Comparison of ENCODE assay signal across 8 cellular contexts in genomic region chr11:33329705-33330329, GRCh38. TPM values are rescaled to one million over a fixed set of nuclear protein-coding genes. Genes with fewer than 3 reads are reported as not detected.
A peak's percentile ranks its signal among the peaks of the same experiment; 100 is the strongest.
DNase-seq lines count a peak whose midpoint lies in the region; ATAC-seq and TF ChIP-seq lines count a peak whose summit lies in the region.

No MANE protein-coding gene starts in this region.

- H3K27me3 Mint-ChIP-seq in progenitor cell of endocrine pancreas = no peaks in the 10 kb centered on the region

- no peak overlapping the region for H3K27ac ChIP-seq in 22Rv1

- no peak overlapping the region for H3K27ac Mint-ChIP-seq in progenitor cell of endocrine pancreas

- TF ChIP-seq CTCF in 22Rv1 (IDR thresholded peaks at IDR 0.05) (peak; percentile 87), GM12864 (IDR thresholded peaks at IDR 0.05; ENCODE audit: low read depth, low read length, missing control alignments) (peak; percentile 65), progenitor cell of endocrine pancreas (IDR thresholded peaks at IDR 0.05; ENCODE audit: unreplicated experiment) (peak; percentile 76)

- H3K4me3 Mint-ChIP-seq in progenitor cell of endocrine pancreas (ENCODE audit: low read depth) = no peak overlapping the region

- ATAC-seq in HG03432 (IDR thresholded peaks at IDR 0.05; ENCODE audit: unreplicated experiment) = peak; percentile 73
- ATAC-seq in HG03378 (IDR thresholded peaks at IDR 0.05; ENCODE audit: unreplicated experiment) = no peak

- peak; percentile 38 for DNase-seq in GM12864 (ENCODE audit: low read depth)
- DNase-seq in NOMO-1 (lab: John Stamatoyannopoulos, UW; ENCODE audit: unreplicated experiment in 2 of 2) = peak; percentile 57 to 61
- peak; percentile 74 for DNase-seq in activated effector memory CD4-positive, alpha-beta T cell treated with anti-CD3 and anti-CD28 coated beads, Interleukin-2, amount 50 U/mL, for 16 hours
- peak; percentile 75 for DNase-seq in globus pallidus (ENCODE audit: low spot score)
- no peak for DNase-seq in progenitor cell of endocrine pancreas (ENCODE audit: low spot score, unreplicated experiment)

- no peak overlapping the region for H3K4me3 ChIP-seq in GM12864 (ENCODE audit: low read depth, low read length)

- H3K36me3 Mint-ChIP-seq in progenitor cell of endocrine pancreas (ENCODE audit: insufficient read depth) = peaks cover 4% of the 10 kb centered on the region

- H3K9me3 Mint-ChIP-seq in progenitor cell of endocrine pancreas (ENCODE audit: low read depth) = no peaks in the 10 kb centered on the region

- H3K4me1 Mint-ChIP-seq in progenitor cell of endocrine pancreas (ENCODE audit: low read depth) = peaks cover 1% of the 10 kb centered on the region

RNA-seq across cellular contexts. Expression of gene KIAA1549L, which starts 46.1 kb away (rescaled TPM):
- total RNA-seq in progenitor cell of endocrine pancreas = 15.3 and 18.4 TPM in 2 replicates
